ENCODE assay signal across 2 cellular contexts in the genomic region with DNA sequence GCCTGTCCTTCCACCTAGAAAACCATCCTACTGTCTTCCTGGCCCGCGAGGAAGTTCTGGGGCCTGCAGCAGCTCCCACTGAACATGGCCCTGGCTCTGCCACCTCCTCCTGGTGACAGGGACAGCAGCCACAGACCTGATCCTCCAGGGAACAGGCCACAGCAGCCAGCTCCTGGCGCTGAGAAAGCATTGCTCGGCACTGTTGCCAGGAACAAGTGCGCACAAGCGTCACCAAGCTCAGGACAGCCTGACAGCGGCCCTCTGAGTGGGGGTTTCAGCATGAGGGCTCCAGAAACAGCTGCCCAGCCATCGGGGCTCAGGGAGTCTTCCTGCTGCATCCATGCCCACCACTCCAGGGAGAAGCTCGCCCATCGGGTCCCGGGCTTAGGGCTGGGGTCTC.
TF ChIP-seq lines count a peak whose summit lies in the region.

No MANE protein-coding gene starts in this region.

TF ChIP-seq in HEK293, 187 proteins besides CTCF, POLR2A, EP300 and RAD21 (continues in another document):
- TF ChIP-seq, protein P1, sequence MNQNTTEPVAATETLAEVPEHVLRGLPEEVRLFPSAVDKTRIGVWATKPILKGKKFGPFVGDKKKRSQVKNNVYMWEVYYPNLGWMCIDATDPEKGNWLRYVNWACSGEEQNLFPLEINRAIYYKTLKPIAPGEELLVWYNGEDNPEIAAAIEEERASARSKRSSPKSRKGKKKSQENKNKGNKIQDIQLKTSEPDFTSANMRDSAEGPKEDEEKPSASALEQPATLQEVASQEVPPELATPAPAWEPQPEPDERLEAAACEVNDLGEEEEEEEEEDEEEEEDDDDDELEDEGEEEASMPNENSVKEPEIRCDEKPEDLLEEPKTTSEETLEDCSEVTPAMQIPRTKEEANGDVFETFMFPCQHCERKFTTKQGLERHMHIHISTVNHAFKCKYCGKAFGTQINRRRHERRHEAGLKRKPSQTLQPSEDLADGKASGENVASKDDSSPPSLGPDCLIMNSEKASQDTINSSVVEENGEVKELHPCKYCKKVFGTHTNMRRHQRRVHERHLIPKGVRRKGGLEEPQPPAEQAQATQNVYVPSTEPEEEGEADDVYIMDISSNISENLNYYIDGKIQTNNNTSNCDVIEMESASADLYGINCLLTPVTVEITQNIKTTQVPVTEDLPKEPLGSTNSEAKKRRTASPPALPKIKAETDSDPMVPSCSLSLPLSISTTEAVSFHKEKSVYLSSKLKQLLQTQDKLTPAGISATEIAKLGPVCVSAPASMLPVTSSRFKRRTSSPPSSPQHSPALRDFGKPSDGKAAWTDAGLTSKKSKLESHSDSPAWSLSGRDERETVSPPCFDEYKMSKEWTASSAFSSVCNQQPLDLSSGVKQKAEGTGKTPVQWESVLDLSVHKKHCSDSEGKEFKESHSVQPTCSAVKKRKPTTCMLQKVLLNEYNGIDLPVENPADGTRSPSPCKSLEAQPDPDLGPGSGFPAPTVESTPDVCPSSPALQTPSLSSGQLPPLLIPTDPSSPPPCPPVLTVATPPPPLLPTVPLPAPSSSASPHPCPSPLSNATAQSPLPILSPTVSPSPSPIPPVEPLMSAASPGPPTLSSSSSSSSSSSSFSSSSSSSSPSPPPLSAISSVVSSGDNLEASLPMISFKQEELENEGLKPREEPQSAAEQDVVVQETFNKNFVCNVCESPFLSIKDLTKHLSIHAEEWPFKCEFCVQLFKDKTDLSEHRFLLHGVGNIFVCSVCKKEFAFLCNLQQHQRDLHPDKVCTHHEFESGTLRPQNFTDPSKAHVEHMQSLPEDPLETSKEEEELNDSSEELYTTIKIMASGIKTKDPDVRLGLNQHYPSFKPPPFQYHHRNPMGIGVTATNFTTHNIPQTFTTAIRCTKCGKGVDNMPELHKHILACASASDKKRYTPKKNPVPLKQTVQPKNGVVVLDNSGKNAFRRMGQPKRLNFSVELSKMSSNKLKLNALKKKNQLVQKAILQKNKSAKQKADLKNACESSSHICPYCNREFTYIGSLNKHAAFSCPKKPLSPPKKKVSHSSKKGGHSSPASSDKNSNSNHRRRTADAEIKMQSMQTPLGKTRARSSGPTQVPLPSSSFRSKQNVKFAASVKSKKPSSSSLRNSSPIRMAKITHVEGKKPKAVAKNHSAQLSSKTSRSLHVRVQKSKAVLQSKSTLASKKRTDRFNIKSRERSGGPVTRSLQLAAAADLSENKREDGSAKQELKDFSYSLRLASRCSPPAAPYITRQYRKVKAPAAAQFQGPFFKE (tag by site-specific recombination; IDR thresholded peaks at IDR 0.05; ENCODE audit: borderline replicate concordance): no peak
- TF ChIP-seq ZNF776 (tag by site-specific recombination; IDR thresholded peaks at IDR 0.05; ENCODE audit: borderline replicate concordance) (no peak), SP3 (tag by site-specific recombination; IDR thresholded peaks at IDR 0.05) (no peak), TRIM28 (IDR thresholded peaks at IDR 0.05; ENCODE audit: borderline replicate concordance, low read length) (no peak), ZNF221 (tag by site-specific recombination; IDR thresholded peaks at IDR 0.05; ENCODE audit: borderline replicate concordance) (no peak), ZNF747 (tag by site-specific recombination; IDR thresholded peaks at IDR 0.05) (no peak), ZNF2 (tag by site-specific recombination; IDR thresholded peaks at IDR 0.05) (no peak), ZNF777 (tag by site-specific recombination; IDR thresholded peaks at IDR 0.05; ENCODE audit: borderline replicate concordance) (no peak), ZIC2 (tag by site-specific recombination; IDR thresholded peaks at IDR 0.05) (no peak), MYNN (tag by site-specific recombination; IDR thresholded peaks at IDR 0.05; ENCODE audit: borderline replicate concordance) (no peak), ZNF48 (tag by site-specific recombination; IDR thresholded peaks at IDR 0.05) (no peak)
- TF ChIP-seq, protein P2, sequence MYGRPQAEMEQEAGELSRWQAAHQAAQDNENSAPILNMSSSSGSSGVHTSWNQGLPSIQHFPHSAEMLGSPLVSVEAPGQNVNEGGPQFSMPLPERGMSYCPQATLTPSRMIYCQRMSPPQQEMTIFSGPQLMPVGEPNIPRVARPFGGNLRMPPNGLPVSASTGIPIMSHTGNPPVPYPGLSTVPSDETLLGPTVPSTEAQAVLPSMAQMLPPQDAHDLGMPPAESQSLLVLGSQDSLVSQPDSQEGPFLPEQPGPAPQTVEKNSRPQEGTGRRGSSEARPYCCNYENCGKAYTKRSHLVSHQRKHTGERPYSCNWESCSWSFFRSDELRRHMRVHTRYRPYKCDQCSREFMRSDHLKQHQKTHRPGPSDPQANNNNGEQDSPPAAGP (tag by site-specific recombination; IDR thresholded peaks at IDR 0.05): no peak
- TF ChIP-seq, protein P3, sequence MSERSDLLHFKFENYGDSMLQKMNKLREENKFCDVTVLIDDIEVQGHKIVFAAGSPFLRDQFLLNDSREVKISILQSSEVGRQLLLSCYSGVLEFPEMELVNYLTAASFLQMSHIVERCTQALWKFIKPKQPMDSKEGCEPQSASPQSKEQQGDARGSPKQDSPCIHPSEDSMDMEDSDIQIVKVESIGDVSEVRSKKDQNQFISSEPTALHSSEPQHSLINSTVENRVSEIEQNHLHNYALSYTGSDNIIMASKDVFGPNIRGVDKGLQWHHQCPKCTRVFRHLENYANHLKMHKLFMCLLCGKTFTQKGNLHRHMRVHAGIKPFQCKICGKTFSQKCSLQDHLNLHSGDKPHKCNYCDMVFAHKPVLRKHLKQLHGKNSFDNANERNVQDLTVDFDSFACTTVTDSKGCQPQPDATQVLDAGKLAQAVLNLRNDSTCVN (tag by site-specific recombination; optimal IDR thresholded peaks at IDR 0.05): no peak
- TF ChIP-seq, protein P4, sequence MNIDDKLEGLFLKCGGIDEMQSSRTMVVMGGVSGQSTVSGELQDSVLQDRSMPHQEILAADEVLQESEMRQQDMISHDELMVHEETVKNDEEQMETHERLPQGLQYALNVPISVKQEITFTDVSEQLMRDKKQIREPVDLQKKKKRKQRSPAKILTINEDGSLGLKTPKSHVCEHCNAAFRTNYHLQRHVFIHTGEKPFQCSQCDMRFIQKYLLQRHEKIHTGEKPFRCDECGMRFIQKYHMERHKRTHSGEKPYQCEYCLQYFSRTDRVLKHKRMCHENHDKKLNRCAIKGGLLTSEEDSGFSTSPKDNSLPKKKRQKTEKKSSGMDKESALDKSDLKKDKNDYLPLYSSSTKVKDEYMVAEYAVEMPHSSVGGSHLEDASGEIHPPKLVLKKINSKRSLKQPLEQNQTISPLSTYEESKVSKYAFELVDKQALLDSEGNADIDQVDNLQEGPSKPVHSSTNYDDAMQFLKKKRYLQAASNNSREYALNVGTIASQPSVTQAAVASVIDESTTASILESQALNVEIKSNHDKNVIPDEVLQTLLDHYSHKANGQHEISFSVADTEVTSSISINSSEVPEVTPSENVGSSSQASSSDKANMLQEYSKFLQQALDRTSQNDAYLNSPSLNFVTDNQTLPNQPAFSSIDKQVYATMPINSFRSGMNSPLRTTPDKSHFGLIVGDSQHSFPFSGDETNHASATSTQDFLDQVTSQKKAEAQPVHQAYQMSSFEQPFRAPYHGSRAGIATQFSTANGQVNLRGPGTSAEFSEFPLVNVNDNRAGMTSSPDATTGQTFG (tag by site-specific recombination; IDR thresholded peaks at IDR 0.05; ENCODE audit: borderline replicate concordance): no peak

TF ChIP-seq in H1, 55 proteins besides CTCF, POLR2A, EP300 and RAD21:
- TF ChIP-seq, protein P5, sequence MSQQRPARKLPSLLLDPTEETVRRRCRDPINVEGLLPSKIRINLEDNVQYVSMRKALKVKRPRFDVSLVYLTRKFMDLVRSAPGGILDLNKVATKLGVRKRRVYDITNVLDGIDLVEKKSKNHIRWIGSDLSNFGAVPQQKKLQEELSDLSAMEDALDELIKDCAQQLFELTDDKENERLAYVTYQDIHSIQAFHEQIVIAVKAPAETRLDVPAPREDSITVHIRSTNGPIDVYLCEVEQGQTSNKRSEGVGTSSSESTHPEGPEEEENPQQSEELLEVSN (IDR thresholded peaks at IDR 0.05): no peak
